In the genomic region with DNA sequence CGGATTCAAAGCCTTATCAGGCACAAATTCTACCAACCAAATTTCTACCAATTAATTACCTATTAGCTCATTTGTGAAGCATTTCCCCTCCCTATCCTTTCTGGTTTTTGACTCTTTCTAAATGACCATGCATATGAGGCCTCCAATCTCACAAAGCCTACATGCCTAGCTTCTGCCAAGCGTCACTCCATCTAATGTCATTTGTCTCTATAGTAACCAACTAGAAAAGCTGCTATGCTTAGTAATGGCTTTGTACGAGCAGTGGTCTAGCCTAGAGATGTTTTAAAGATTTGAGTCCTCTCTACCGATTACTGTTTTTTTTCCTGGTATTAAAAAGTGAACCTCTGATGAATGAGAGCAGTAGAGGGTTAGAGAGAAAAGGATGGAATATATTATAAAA, we compare ENCODE assay signal across 19 cellular contexts. TPM values are rescaled to one million over a fixed set of nuclear protein-coding genes. Genes with fewer than 3 reads are reported as not detected.
DNase-seq lines count a peak whose midpoint lies in the region; ATAC-seq lines count a peak whose summit lies in the region.
"Had no signal": no experiment of that assay in that cellular context is flagged by ENCODE, and none has a peak within 500 bp of the region (broad histone marks: within the 10 kb centered on the region; RNA-seq: fewer than 3 reads in every experiment).

No MANE protein-coding gene starts in this region.

- no peak for ATAC-seq in GM19023 (IDR thresholded peaks at IDR 0.05; ENCODE audit: unreplicated experiment)

- CTCF ChIA-PET in CD8-positive, alpha-beta memory T cell (lab: Charles Lee), result interaction anchor here (0.7 to 3.6 kb wide), 2 partner anchors 10 to 88 kb away, joined by 3 to 16 read pairs; no protein-coding TSS in a partner anchor

- POLR2A ChIA-PET in CD8-positive, alpha-beta memory T cell (lab: Charles Lee), result no interaction called here

- H3K9me3 ChIP-seq in CD8-positive, alpha-beta memory T cell (ENCODE audit: low read length), result no peaks in the 10 kb centered on the region
- H3K9me3 ChIP-seq: adrenal gland, transverse colon had no signal

- peaks cover 0 to 11% (median 1%) of the 10 kb centered on the region in 3 donors for H3K36me3 Mint-ChIP-seq in CD8-positive, alpha-beta memory T cell
- peaks cover 42% of the 10 kb centered on the region for H3K36me3 Mint-ChIP-seq in activated naive CD8-positive, alpha-beta T cell treated with anti-CD3 and anti-CD28 coated beads for 36 hours

- H3K36me3 ChIP-seq in CD8-positive, alpha-beta memory T cell (ENCODE audit: insufficient read depth, low read length), result no peaks in the 10 kb centered on the region
- H3K36me3 ChIP-seq: adrenal gland, cardiac muscle cell, transverse colon had no signal

- DNase-seq in Ammon's horn (ENCODE audit: low spot score) (peak; percentile 38), NCI-H69 (lab: John Stamatoyannopoulos, UW) (peak; percentile 25), NCI-H2196 treated with DMSO at 0.1 percent for 48 hours (lab: John Stamatoyannopoulos, UW; ENCODE audit: unreplicated experiment) (no peak), COLO829 (ENCODE audit: low spot score) (no peak), NCI-H1694 treated with DMSO at 0.1 percent for 48 hours (lab: John Stamatoyannopoulos, UW) (no peak)
- DNase-seq in CD8-positive, alpha-beta memory T cell, result no peak
- DNase-seq in activated naive CD8-positive, alpha-beta T cell treated with anti-CD3 and anti-CD28 coated beads for 36 hours, result no peak
- DNase-seq: activated CD4-positive, alpha-beta T cell treated with anti-CD3 and anti-CD28 coated beads, Interleukin-2, amount 50 U/mL, for 48 hours; adrenal gland; dermis blood vessel endothelial cell; foreskin fibroblast; naive B cell; NCI-H345; transverse colon had no signal

- H3K4me3 ChIP-seq in CD8-positive, alpha-beta memory T cell (ENCODE audit: low read length), result no peak overlapping the region
- H3K4me3 ChIP-seq: adrenal gland, cardiac muscle cell, transverse colon had no signal

- H3K27me3 Mint-ChIP-seq in CD8-positive, alpha-beta memory T cell, result peaks cover 0 to 5% of the 10 kb centered on the region in 2 donors
- H3K27me3 Mint-ChIP-seq in activated naive CD8-positive, alpha-beta T cell treated with anti-CD3 and anti-CD28 coated beads for 36 hours, result no peaks in the 10 kb centered on the region
- H3K27me3 Mint-ChIP-seq: naive B cell; stimulated activated naive CD8-positive, alpha-beta T cell treated with anti-CD3 and anti-CD28 coated beads, Interleukin-15, Interleukin-2, amounts not matched to agents 100 ng/mL and 50 ng/mL, for 24 hours had no signal

- peaks cover 75 to 88% (median 87%) of the 10 kb centered on the region in 3 donors for H3K4me1 Mint-ChIP-seq in CD8-positive, alpha-beta memory T cell
- peaks cover 63% of the 10 kb centered on the region for H3K4me1 Mint-ChIP-seq in activated naive CD8-positive, alpha-beta T cell treated with anti-CD3 and anti-CD28 coated beads for 36 hours

- H3K4me1 ChIP-seq in CD8-positive, alpha-beta memory T cell (ENCODE audit: insufficient read depth, low read length), result peaks cover 59% of the 10 kb centered on the region

- H3K27me3 ChIP-seq in CD8-positive, alpha-beta memory T cell (ENCODE audit: insufficient read depth, low read length, poor library complexity, severe bottlenecking), result no peaks in the 10 kb centered on the region
- H3K27me3 ChIP-seq: adrenal gland, cardiac muscle cell, transverse colon had no signal

- peak overlapping the region in 2 of 7 donors; percentile 3 to 32 for H3K4me3 Mint-ChIP-seq in CD8-positive, alpha-beta memory T cell
- no peak overlapping the region for H3K4me3 Mint-ChIP-seq in activated naive CD8-positive, alpha-beta T cell treated with anti-CD3 and anti-CD28 coated beads for 36 hours
- H3K4me3 Mint-ChIP-seq: naive B cell; stimulated activated naive CD8-positive, alpha-beta T cell treated with anti-CD3 and anti-CD28 coated beads, Interleukin-15, Interleukin-2, amounts not matched to agents 100 ng/mL and 50 ng/mL, for 24 hours had no signal

- H3K27ac ChIP-seq in CD8-positive, alpha-beta memory T cell (ENCODE audit: low read depth, low read length), result no peak overlapping the region
- H3K27ac ChIP-seq: adrenal gland, cardiac muscle cell, epithelial cell of prostate, KMS-11, transverse colon had no signal

- peaks cover 0 to 1% (median 0%) of the 10 kb centered on the region in 5 donors for H3K9me3 Mint-ChIP-seq in CD8-positive, alpha-beta memory T cell
- H3K9me3 Mint-ChIP-seq in activated naive CD8-positive, alpha-beta T cell treated with anti-CD3 and anti-CD28 coated beads for 36 hours, result peaks cover 3% of the 10 kb centered on the region
- H3K9me3 Mint-ChIP-seq: stimulated activated naive CD8-positive, alpha-beta T cell treated with anti-CD3 and anti-CD28 coated beads, Interleukin-15, Interleukin-2, amounts not matched to agents 100 ng/mL and 50 ng/mL, for 24 hours had no signal

- peak overlapping the region; percentile 64 to 96 (median 84) for H3K27ac Mint-ChIP-seq in CD8-positive, alpha-beta memory T cell
- H3K27ac Mint-ChIP-seq in activated naive CD8-positive, alpha-beta T cell treated with anti-CD3 and anti-CD28 coated beads for 36 hours, result peak overlapping the region; percentile 65
- H3K27ac Mint-ChIP-seq: stimulated activated naive CD8-positive, alpha-beta T cell treated with anti-CD3 and anti-CD28 coated beads, Interleukin-15, Interleukin-2, amounts not matched to agents 100 ng/mL and 50 ng/mL, for 24 hours had no signal

RNA-seq across cellular contexts. Expression of a gene that starts 4.8 kb away (rescaled TPM):
- 10 to 100 TPM; 42.6 to 46.1 TPM for total RNA-seq in CD8-positive, alpha-beta memory T cell
- 57.2 TPM for polyA plus RNA-seq in CD8-positive, alpha-beta memory T cell
- 10 to 100 TPM; 39.9 to 42.7 TPM for total RNA-seq in activated naive CD8-positive, alpha-beta T cell treated with anti-CD3 and anti-CD28 coated beads for 36 hours

RNA-seq across cellular contexts. Expression of a gene that starts 45.8 kb away (rescaled TPM):
- total RNA-seq in CD8-positive, alpha-beta memory T cell, result 10 to 100 TPM; 21.3 to 25.2 TPM
- 18.0 TPM for polyA plus RNA-seq in CD8-positive, alpha-beta memory T cell
- 10 to 100 TPM; 20.0 to 20.3 TPM for total RNA-seq in activated naive CD8-positive, alpha-beta T cell treated with anti-CD3 and anti-CD28 coated beads for 36 hours

Comparison
In these comparisons a context has a peak if more than half of its experiments do, and no peak if none do; other contexts are left out.
1. DNase-seq: peak in Ammon's horn (single experiment) and NCI-H69 (single experiment); none in CD8-positive, alpha-beta memory T cell (0 of 5), activated naive CD8-positive, alpha-beta T cell treated with anti-CD3 and anti-CD28 coated beads for 36 hours (single experiment), NCI-H2196 treated with DMSO at 0.1 percent for 48 hours (single experiment), COLO829 (single experiment) and NCI-H1694 treated with DMSO at 0.1 percent for 48 hours (single experiment).